Comparison of ENCODE assay signal across 15 cellular contexts in genomic region chr10:97356318-97356914, GRCh38. TPM values are rescaled to one million over a fixed set of nuclear protein-coding genes. Genes with fewer than 3 reads are reported as not detected.
DNase-seq lines count a peak whose midpoint lies in the region; ATAC-seq and TF ChIP-seq lines count a peak whose summit lies in the region.
"Had no signal": no experiment of that assay in that cellular context is flagged by ENCODE, and none has a peak within 500 bp of the region (broad histone marks: within the 10 kb centered on the region; RNA-seq: fewer than 3 reads in every experiment).

No MANE protein-coding gene starts in this region.

- no peaks in the 10 kb centered on the region for H3K4me1 Mint-ChIP-seq in stimulated activated naive CD8-positive, alpha-beta T cell treated with anti-CD3 and anti-CD28 coated beads, Interleukin-15, amount 100 ng/mL, for 72 hours
- H3K4me1 Mint-ChIP-seq in immature natural killer cell, result peaks cover 20 to 24% of the 10 kb centered on the region in 2 donors

- no peaks in the 10 kb centered on the region for H3K27me3 Mint-ChIP-seq in stimulated activated naive CD8-positive, alpha-beta T cell treated with anti-CD3 and anti-CD28 coated beads, Interleukin-15, amount 100 ng/mL, for 72 hours
- peaks cover 0 to 3% (median 0%) of the 10 kb centered on the region in 3 donors for H3K27me3 Mint-ChIP-seq in immature natural killer cell (ENCODE audit: low read depth in 3 of 3)
- H3K27me3 Mint-ChIP-seq: activated naive CD8-positive, alpha-beta T cell had no signal

- H3K4me3 ChIP-seq in PC-3 (ENCODE audit: low read length) (no peak overlapping the region), MM.1S (ENCODE audit: low read length) (no peak overlapping the region)
- H3K4me3 ChIP-seq: esophagus muscularis mucosa, GM12878, skin epidermis, tibial artery had no signal

- H3K27ac Mint-ChIP-seq in stimulated activated naive CD8-positive, alpha-beta T cell treated with anti-CD3 and anti-CD28 coated beads, Interleukin-15, amount 100 ng/mL, for 72 hours, result peak overlapping the region; percentile 40 to 92
- H3K27ac Mint-ChIP-seq in immature natural killer cell, result peak overlapping the region; percentile 79 to 93 (median 86)
- H3K27ac Mint-ChIP-seq: activated naive CD8-positive, alpha-beta T cell had no signal

- no peak overlapping the region for H3K4me3 Mint-ChIP-seq in stimulated activated naive CD8-positive, alpha-beta T cell treated with anti-CD3 and anti-CD28 coated beads, Interleukin-15, amount 100 ng/mL, for 72 hours
- peak overlapping the region; percentile 44 to 72 (median 64) for H3K4me3 Mint-ChIP-seq in immature natural killer cell
- H3K4me3 Mint-ChIP-seq: activated naive CD8-positive, alpha-beta T cell had no signal

- TF ChIP-seq CTCF in RWPE1 (conservative IDR thresholded peaks at IDR 0.05; ENCODE audit: low read depth) (no peak), PC-3 (conservative IDR thresholded peaks at IDR 0.05; ENCODE audit: low read depth, low read length) (no peak), MM.1S (IDR thresholded peaks at IDR 0.05; ENCODE audit: low read length) (no peak)

- BruUV-seq in PC-3 (replicated peaks; lab: Mats Ljungman, UMichigan), result no TSS peak

- CTCF ChIA-PET in RWPE1 (lab: Yijun Ruan, JAX), result interaction anchor here (0.6 to 1.6 kb wide), 6 partner anchors 16 to 1006 kb away, joined by 4 to 11 read pairs (median 6); no protein-coding TSS in a partner anchor
- CTCF ChIA-PET in PC-3 (lab: Charles Lee), result no interaction called here

- peaks cover 0 to 5% (median 0%) of the 10 kb centered on the region in 3 donors for H3K36me3 Mint-ChIP-seq in immature natural killer cell

- no peaks in the 10 kb centered on the region for H3K79me2 ChIP-seq in PC-3 (ENCODE audit: low read length)
- no peaks in the 10 kb centered on the region for H3K79me2 ChIP-seq in MM.1S (ENCODE audit: low read length)

- no peaks in the 10 kb centered on the region for H3F3A ChIP-seq in PC-3 (ENCODE audit: low read length, unreplicated experiment)
- H3F3A ChIP-seq in MM.1S (ENCODE audit: insufficient read depth, low read length), result no peaks in the 10 kb centered on the region

- POLR2A ChIA-PET in RWPE1 (lab: Yijun Ruan, JAX; ENCODE audit: low non-redundant PET) (no interaction called here), PC-3 (lab: Charles Lee; ENCODE audit: unreplicated experiment) (no interaction called here)

- H3K27me3 ChIP-seq in PC-3 (ENCODE audit: low read length), result no peaks in the 10 kb centered on the region
- no peaks in the 10 kb centered on the region for H3K27me3 ChIP-seq in MM.1S (replicated peaks; ENCODE audit: insufficient read depth, low read length)
- H3K27me3 ChIP-seq: esophagus muscularis mucosa, tibial artery had no signal

- no peaks in the 10 kb centered on the region for H3K9me3 Mint-ChIP-seq in stimulated activated naive CD8-positive, alpha-beta T cell treated with anti-CD3 and anti-CD28 coated beads, Interleukin-15, amount 100 ng/mL, for 72 hours
- H3K9me3 Mint-ChIP-seq in immature natural killer cell, result no peaks in the 10 kb centered on the region

- H3K36me3 ChIP-seq in PC-3 (ENCODE audit: low read depth, low read length) (peaks cover 21% of the 10 kb centered on the region), MM.1S (replicated peaks; ENCODE audit: insufficient read depth, low read length) (no peaks in the 10 kb centered on the region)

- H2AFZ ChIP-seq in PC-3 (ENCODE audit: low read length) (no peak overlapping the region), MM.1S (ENCODE audit: low read length) (no peak overlapping the region)

- 0 out of 2 replicates have a peak overlapping the region, but pooled peaks have one; percentile 4 for H3K27ac ChIP-seq in RWPE1
- no peak overlapping the region for H3K27ac ChIP-seq in PC-3 (ENCODE audit: low read length)
- H3K27ac ChIP-seq in MM.1S (ENCODE audit: low read length), result no peak overlapping the region
- H3K27ac ChIP-seq: esophagus muscularis mucosa, tibial artery had no signal

- peak; percentile 23 for ATAC-seq in stimulated activated naive CD8-positive, alpha-beta T cell treated with anti-CD3 and anti-CD28 coated beads, Interleukin-15, amount 100 ng/mL, for 72 hours
- ATAC-seq in stimulated activated naive CD8-positive, alpha-beta T cell treated with anti-CD3 and anti-CD28 coated beads, Interleukin-15, Interleukin-2, amounts not matched to agents 100 U/mL and 50 U/mL, for 24 hours, result no peak
- ATAC-seq in PC-3 (no peak), HG03571 (IDR thresholded peaks at IDR 0.05; ENCODE audit: unreplicated experiment) (no peak)
- ATAC-seq: GM12878 had no signal

- H3K4me2 ChIP-seq in PC-3 (ENCODE audit: low read length), result no peak overlapping the region
- H3K4me2 ChIP-seq in MM.1S (ENCODE audit: low read depth, low read length), result no peak overlapping the region

- H3K9me3 ChIP-seq in PC-3 (ENCODE audit: low read length), result no peaks in the 10 kb centered on the region
- no peaks in the 10 kb centered on the region for H3K9me3 ChIP-seq in MM.1S (replicated peaks; ENCODE audit: insufficient read depth, low read length)
- H3K9me3 ChIP-seq: esophagus muscularis mucosa, tibial artery had no signal

- intact Hi-C loops in PC-3 (cut with micrococcal nuclease), result no loop called here

- in situ Hi-C loops in KBM-7 (cut with MboI; ENCODE audit: low pct_unique_long_range_greater_than_20kb, low sequenced_read_pairs), result no loop called here

- no peak for DNase-seq in stimulated activated naive CD8-positive, alpha-beta T cell treated with anti-CD3 and anti-CD28 coated beads, Interleukin-15, amount 100 ng/mL, for 72 hours
- no peak for DNase-seq in stimulated activated naive CD8-positive, alpha-beta T cell treated with anti-CD3 and anti-CD28 coated beads, Interleukin-15, Interleukin-2, amounts not matched to agents 100 U/mL and 50 U/mL, for 24 hours
- DNase-seq in RWPE1 (ENCODE audit: low spot score), result no peak
- peak; percentile 83 to 85 (median 84) for DNase-seq in immature natural killer cell
- no peak for DNase-seq in PC-3
- DNase-seq in KBM-7, result no peak
- no peak for DNase-seq in MM.1S
- DNase-seq: NCI-H187 treated with DMSO at 0.1 percent for 48 hours, SHP77, tibial artery had no signal

- no peaks in the 10 kb centered on the region for H4K20me1 ChIP-seq in PC-3 (ENCODE audit: low read length)
- H4K20me1 ChIP-seq in MM.1S (ENCODE audit: insufficient read depth, low read length), result no peaks in the 10 kb centered on the region

- no peaks in the 10 kb centered on the region for H3K4me1 ChIP-seq in PC-3 (ENCODE audit: insufficient read depth, low read length)
- H3K4me1 ChIP-seq in MM.1S (ENCODE audit: low read length), result no peaks in the 10 kb centered on the region
- H3K4me1 ChIP-seq: tibial artery had no signal

- H3K9me2 ChIP-seq in PC-3 (replicated peaks; ENCODE audit: low read length), result no peaks in the 10 kb centered on the region
- H3K9me2 ChIP-seq in MM.1S (replicated peaks; ENCODE audit: insufficient read depth, low read length), result no peaks in the 10 kb centered on the region

- H3K9ac ChIP-seq in PC-3 (ENCODE audit: low read length) (no peak overlapping the region), MM.1S (ENCODE audit: low read length) (no peak overlapping the region)

RNA-seq across cellular contexts. Expression of gene FRAT2, which starts 21.9 kb away (rescaled TPM):
- 10 to 100 TPM; 11.5 to 22.5 (median 15.9) TPM for polyA plus RNA-seq in immature natural killer cell
- total RNA-seq in PC-3 (2014; rRNA removed), result 19.2 and 26.7 TPM in 2 replicates

RNA-seq across cellular contexts. Expression of gene FRAT1, which starts 37.3 kb away (rescaled TPM):
- 10 to 100 TPM in 1 of 3 donors, 1 to 10 TPM in 2; 8.0 to 15.2 (median 8.1) TPM for polyA plus RNA-seq in immature natural killer cell
- 4.1 and 4.4 TPM in 2 replicates for total RNA-seq in PC-3 (2014; rRNA removed)

RNA-seq across cellular contexts. Expression of gene RRP12, which starts 44.7 kb away (rescaled TPM):
- 1 to 10 TPM; 4.6 to 8.5 (median 7.0) TPM for polyA plus RNA-seq in immature natural killer cell
- total RNA-seq in PC-3 (2014; rRNA removed), result 34.4 and 44.2 TPM in 2 replicates

Comparison
In these comparisons a context has a peak if more than half of its experiments do, and no peak if none do; other contexts are left out.
1. DNase-seq: peak in immature natural killer cell (3 of 3); none in stimulated activated naive CD8-positive, alpha-beta T cell treated with anti-CD3 and anti-CD28 coated beads, Interleukin-15, amount 100 ng/mL, for 72 hours (0 of 2), stimulated activated naive CD8-positive, alpha-beta T cell treated with anti-CD3 and anti-CD28 coated beads, Interleukin-15, Interleukin-2, amounts not matched to agents 100 U/mL and 50 U/mL, for 24 hours (single experiment), RWPE1 (single experiment), PC-3 (single experiment), KBM-7 (single experiment) and MM.1S (single experiment).
2. H3K4me3 Mint-ChIP-seq: peak in immature natural killer cell (5 of 5); none in stimulated activated naive CD8-positive, alpha-beta T cell treated with anti-CD3 and anti-CD28 coated beads, Interleukin-15, amount 100 ng/mL, for 72 hours (0 of 2).